Comparison of ENCODE assay signal across 15 cellular contexts in genomic region chr9:20284601-20285289, GRCh38.
DNase-seq lines count a peak whose midpoint lies in the region; ATAC-seq, FAIRE-seq and TF ChIP-seq lines count a peak whose summit lies in the region.
"Had no signal": no experiment of that assay in that cellular context is flagged by ENCODE, and none has a peak within 500 bp of the region (broad histone marks: within the 10 kb centered on the region; RNA-seq: fewer than 3 reads in every experiment).

No MANE protein-coding gene starts in this region.

- intact Hi-C loops in heart left ventricle (cut with DNase I): loop anchor here in 3 of 10 donors (5.0 to 10.0 kb wide), 4 partner anchors 70 to 360 kb away; no protein-coding TSS in a partner anchor
- intact Hi-C loops in Right ventricle myocardium inferior (cut with DNase I): loop anchor here (5.0 kb wide), 1 partner anchor 252 kb away; no protein-coding TSS in a partner anchor
- intact Hi-C loops in lower lobe of right lung (cut with DNase I): no loop called here

- DNase-seq in heart left ventricle (no peak), Right ventricle myocardium inferior (ENCODE audit: missing footprints) (no peak), endodermal cell (peak; percentile 4), lower lobe of right lung (no peak), upper lobe of left lung (no peak), HTR-8/SVneo (ENCODE audit: insufficient read length, low spot score) (no peak)
- DNase-seq in stimulated activated naive CD4-positive, alpha-beta T cell (lab: John Stamatoyannopoulos, UW): no peak
- DNase-seq: 8988T, AML-193, DMS53, GF-D8, HCEC 1CT, HFFc6 had no signal

- H3K36me3 Mint-ChIP-seq in endodermal cell (ENCODE audit: low read depth): no peaks in the 10 kb centered on the region

- ATAC-seq in heart left ventricle: peak; percentile 74 to 81 (median 78)
- ATAC-seq in Right ventricle myocardium inferior: no peak
- no peak for ATAC-seq in lower lobe of right lung
- no peak for ATAC-seq in upper lobe of left lung (ENCODE audit: low FRiP score in 2 of 2)
- ATAC-seq in HG03442 (IDR thresholded peaks at IDR 0.05; ENCODE audit: unreplicated experiment): no peak

- no peak overlapping the region for H3K4me3 Mint-ChIP-seq in endodermal cell
- H3K4me3 Mint-ChIP-seq: HFFc6 had no signal

- H3K9me3 Mint-ChIP-seq in endodermal cell: peaks cover 8% of the 10 kb centered on the region
- H3K9me3 Mint-ChIP-seq: HFFc6 had no signal

- H3K27ac Mint-ChIP-seq in endodermal cell: no peak overlapping the region
- H3K27ac Mint-ChIP-seq: HFFc6 had no signal

- no peaks in the 10 kb centered on the region for H3K27me3 Mint-ChIP-seq in endodermal cell (ENCODE audit: insufficient read depth)

- H3K36me3 ChIP-seq in heart left ventricle: no peaks in the 10 kb centered on the region
- H3K36me3 ChIP-seq in endodermal cell (ENCODE audit: control insufficient read depth, insufficient read depth, low read length): no peaks in the 10 kb centered on the region
- no peaks in the 10 kb centered on the region for H3K36me3 ChIP-seq in lower lobe of right lung
- H3K36me3 ChIP-seq in upper lobe of left lung: no peaks in the 10 kb centered on the region
- H3K36me3 ChIP-seq: BLaER1 had no signal

- TF ChIP-seq CTCF in heart left ventricle (IDR thresholded peaks at IDR 0.05): no peak
- no peak for TF ChIP-seq CTCF in endodermal cell (conservative IDR thresholded peaks at IDR 0.05)
- TF ChIP-seq CTCF in lower lobe of right lung (IDR thresholded peaks at IDR 0.05): no peak
- TF ChIP-seq CTCF in upper lobe of left lung (IDR thresholded peaks at IDR 0.05): no peak

- peaks cover 13% of the 10 kb centered on the region for H3K4me1 Mint-ChIP-seq in endodermal cell

- TF ChIP-seq POLR2A in heart left ventricle (IDR thresholded peaks at IDR 0.05) (no peak), upper lobe of left lung (IDR thresholded peaks at IDR 0.05) (no peak)

- H3K4me1 ChIP-seq in heart left ventricle (peaks cover 0 to 9% (median 0%) of the 10 kb centered on the region in 12 donors), endodermal cell (ENCODE audit: control insufficient read depth, insufficient read depth, low read length) (peaks cover 3% of the 10 kb centered on the region), lower lobe of right lung (no peaks in the 10 kb centered on the region), upper lobe of left lung (peaks cover 0 to 5% (median 2%) of the 10 kb centered on the region in 4 donors)
- H3K4me1 ChIP-seq: BLaER1 had no signal

- H3K9me3 ChIP-seq in heart left ventricle: peaks cover 0 to 9% (median 0%) of the 10 kb centered on the region in 12 donors
- H3K9me3 ChIP-seq in endodermal cell (ENCODE audit: control insufficient read depth, low read length): peaks cover 16% of the 10 kb centered on the region
- H3K9me3 ChIP-seq in lower lobe of right lung: no peaks in the 10 kb centered on the region
- H3K9me3 ChIP-seq in upper lobe of left lung: no peaks in the 10 kb centered on the region

- FAIRE-seq in HTR-8/SVneo (lab: Jason Lieb, UNC): no peak

- WGBS in heart left ventricle, 4 donors: 51 to 68% (median 62%) methylated on average over 3 of the region's 3 CpGs
- 89 to 100% methylated on average over 2 to 3 of the region's 3 CpGs for WGBS in endodermal cell (ENCODE audit: insufficient coverage in 1 of 2, insufficient read length in 1 of 2), 2 experiments
- WGBS in upper lobe of left lung, 2 donors: 49 to 69% methylated on average over 3 of the region's 3 CpGs

- peak overlapping the region in 10 of 12 donors; percentile 32 to 87 (median 74) for H3K27ac ChIP-seq in heart left ventricle
- no peak overlapping the region for H3K27ac ChIP-seq in endodermal cell (ENCODE audit: low read depth, low read length)
- peak overlapping the region; percentile 71 for H3K27ac ChIP-seq in lower lobe of right lung
- peak overlapping the region; percentile 20 to 73 (median 47) for H3K27ac ChIP-seq in upper lobe of left lung
- H3K27ac ChIP-seq: BLaER1 had no signal

- no peaks in the 10 kb centered on the region for H3K27me3 ChIP-seq in heart left ventricle
- H3K27me3 ChIP-seq in endodermal cell (ENCODE audit: control insufficient read depth, insufficient read depth, low read length, poor library complexity, severe bottlenecking): no peaks in the 10 kb centered on the region
- no peaks in the 10 kb centered on the region for H3K27me3 ChIP-seq in lower lobe of right lung (ENCODE audit: low read depth)
- no peaks in the 10 kb centered on the region for H3K27me3 ChIP-seq in upper lobe of left lung
- H3K27me3 ChIP-seq: BLaER1 had no signal

- H3K4me3 ChIP-seq in heart left ventricle: no peak overlapping the region
- no peak overlapping the region for H3K4me3 ChIP-seq in endodermal cell (ENCODE audit: low read length)
- no peak overlapping the region for H3K4me3 ChIP-seq in lower lobe of right lung
- H3K4me3 ChIP-seq in upper lobe of left lung: no peak overlapping the region
- H3K4me3 ChIP-seq: BLaER1 had no signal

- TF ChIP-seq EP300 in upper lobe of left lung (IDR thresholded peaks at IDR 0.05): no peak

- no peak overlapping the region for H3K9ac ChIP-seq in endodermal cell (ENCODE audit: extremely low read depth, low read length, poor library complexity, severe bottlenecking)
- H3K9ac ChIP-seq: BLaER1 had no signal

Comparison
In these comparisons a context has a peak if more than half of its experiments do, and no peak if none do; other contexts are left out.
1. ATAC-seq: peak in heart left ventricle (4 of 4); none in Right ventricle myocardium inferior (single experiment), lower lobe of right lung (0 of 2), upper lobe of left lung (0 of 2) and HG03442 (single experiment).